8 cellular contexts compared by ENCODE assay signal in genomic region chr2:27123302-27124150, GRCh38. TPM values are rescaled to one million over a fixed set of nuclear protein-coding genes. Genes with fewer than 3 reads are reported as not detected.
DNase-seq lines count a peak whose midpoint lies in the region; ATAC-seq and TF ChIP-seq lines count a peak whose summit lies in the region.

TSS of gene ABHD1 (plus strand) at chr2:27123815. CDS start at chr2:27123949, 134 bp downstream.

- peak within 1 kb of the TSS; percentile 33 for H3K4me3 ChIP-seq in lower leg skin (ENCODE audit: low read depth, poor library complexity, severe bottlenecking)

- WGBS in lower leg skin, 2 donors = 7 to 16% methylated on average over 19 to 24 of the region's 47 CpGs

- ATAC-seq in HG03095 (IDR thresholded peaks at IDR 0.05; ENCODE audit: unreplicated experiment) = no peak
- ATAC-seq in GM18517 (IDR thresholded peaks at IDR 0.05; ENCODE audit: unreplicated experiment) = no peak

- TF ChIP-seq CTCF in GM10266 (IDR thresholded peaks at IDR 0.05; ENCODE audit: control insufficient read depth, insufficient read depth, low read depth, missing control alignments) = peak; percentile 7
- TF ChIP-seq CTCF in lower leg skin (IDR thresholded peaks at IDR 0.05) = no peak

- intact Hi-C loops in lower leg skin (cut with DNase I; ENCODE audit: low total_unique reads) = no loop called here

- DNase-seq in GM10266 (ENCODE audit: extremely low spot score) = peak; percentile 76
- peak; percentile 62 for DNase-seq in MV-4-11 (lab: John Stamatoyannopoulos, UW)
- peak; percentile 16 to 23 for DNase-seq in activated CD4-positive, alpha-beta T cell treated with anti-CD3 and anti-CD28 coated beads, Interleukin-2, amount 50 U/mL, for 24 hours (ENCODE audit: low read depth in 1 of 2, low spot score in 1 of 2)
- DNase-seq in dermis blood vessel endothelial cell = peak; percentile 28
- peak in 1 of 2 donors; percentile 92 for DNase-seq in lower leg skin (ENCODE audit: low spot score in 2 of 2)
- peak; percentile 38 for DNase-seq in stimulated activated CD4-positive, alpha-beta T cell treated with anti-CD3 and anti-CD28 coated beads, Interleukin-4, amount 100 ng/mL, for 48 hours (ENCODE audit: low read depth in 2 of 2)

- no peak for TF ChIP-seq POLR2A in lower leg skin (IDR thresholded peaks at IDR 0.05)

RNA-seq across cellular contexts. Expression of gene ABHD1, which starts in this region (rescaled TPM):
- not detected in 2 replicates for total RNA-seq in dermis blood vessel endothelial cell
- under 1 TPM in 2 of 4 donors, not detected in 2; 0.57 to 0.94 TPM for total RNA-seq in lower leg skin

Comparison
In these comparisons a context has a peak if more than half of its experiments do, and no peak if none do; other contexts are left out.
1. Peak in DNase-seq in dermis blood vessel endothelial cell; RNA of the gene not detected or under 1 TPM.